In genomic region chr11:16098827-16099226, GRCh38 we compare ENCODE assay signal across 27 cellular contexts.
DNase-seq lines count a peak whose midpoint lies in the region; ATAC-seq and TF ChIP-seq lines count a peak whose summit lies in the region.
"Had no signal": no experiment of that assay in that cellular context is flagged by ENCODE, and none has a peak within 500 bp of the region (broad histone marks: within the 10 kb centered on the region; RNA-seq: fewer than 3 reads in every experiment).

No MANE protein-coding gene starts in this region.

- ATAC-seq in mucosa of descending colon (peak; percentile 71), HG02610 (IDR thresholded peaks at IDR 0.05; ENCODE audit: unreplicated experiment) (no peak), GM21360 (IDR thresholded peaks at IDR 0.05; ENCODE audit: unreplicated experiment) (no peak)
- ATAC-seq: GM12878; heart left ventricle; psoas muscle; stimulated activated memory B cell treated with anti-CD40 and anti-IgM and Interleukin-4, amounts not matched to agents 10 μg/mL and 1 μg/mL and 100 μg/mL, for 72 hours; WTC11 had no signal

- H3K27ac Mint-ChIP-seq in chondrocyte (ENCODE audit: unreplicated experiment): peak overlapping the region; percentile 47
- H3K27ac Mint-ChIP-seq: CD4-positive, CD25-positive, alpha-beta regulatory T cell; H9; immature natural killer cell; neural progenitor cell; stimulated activated memory B cell treated with anti-CD40 and anti-IgM and Interleukin-4, amounts not matched to agents 10 μg/mL and 1 μg/mL and 100 μg/mL, for 72 hours; WTC11 had no signal

- no peak for TF ChIP-seq CTCF in chondrocyte (IDR thresholded peaks at IDR 0.05)
- TF ChIP-seq CTCF in mucosa of descending colon (IDR thresholded peaks at IDR 0.05): no peak

- peaks cover 4% of the 10 kb centered on the region for H3K36me3 Mint-ChIP-seq in chondrocyte (ENCODE audit: low read depth)
- H3K36me3 Mint-ChIP-seq: CD4-positive, CD25-positive, alpha-beta regulatory T cell; immature natural killer cell; stimulated activated memory B cell treated with anti-CD40 and anti-IgM and Interleukin-4, amounts not matched to agents 10 μg/mL and 1 μg/mL and 100 μg/mL, for 72 hours; WTC11 had no signal

- no peaks in the 10 kb centered on the region for H3K36me3 ChIP-seq in mucosa of descending colon (ENCODE audit: low read depth)
- H3K36me3 ChIP-seq: heart left ventricle, neural progenitor cell, uterus had no signal

- intact Hi-C loops in mucosa of descending colon (cut with DNase I, micrococcal nuclease): no loop called here

- TF ChIP-seq RAD21 in Ishikawa (IDR thresholded peaks at IDR 0.05; ENCODE audit: low read depth): peak; percentile 11; the same call in 1 of the 2 replicates

- peak; percentile 87 for TF ChIP-seq EP300 in Ishikawa (IDR thresholded peaks at IDR 0.05; ENCODE audit: borderline replicate concordance)

- peaks cover 13% of the 10 kb centered on the region for H3K9me3 Mint-ChIP-seq in chondrocyte (ENCODE audit: low read depth)

- peaks cover 8% of the 10 kb centered on the region for H3K4me1 ChIP-seq in mucosa of descending colon (ENCODE audit: low read depth)
- H3K4me1 ChIP-seq: uterus had no signal

- no peaks in the 10 kb centered on the region for H3K27me3 Mint-ChIP-seq in chondrocyte (ENCODE audit: low read depth)
- H3K27me3 Mint-ChIP-seq: CD4-positive, CD25-positive, alpha-beta regulatory T cell; stimulated activated memory B cell treated with anti-CD40 and anti-IgM and Interleukin-4, amounts not matched to agents 10 μg/mL and 1 μg/mL and 100 μg/mL, for 72 hours had no signal

- no peaks in the 10 kb centered on the region for H3K9me3 ChIP-seq in mucosa of descending colon
- H3K9me3 ChIP-seq: psoas muscle, uterus had no signal

- H3K4me1 Mint-ChIP-seq in chondrocyte (ENCODE audit: low read depth): peaks cover 60% of the 10 kb centered on the region
- H3K4me1 Mint-ChIP-seq: CD4-positive, CD25-positive, alpha-beta regulatory T cell; immature natural killer cell; stimulated activated memory B cell treated with anti-CD40 and anti-IgM and Interleukin-4, amounts not matched to agents 10 μg/mL and 1 μg/mL and 100 μg/mL, for 72 hours had no signal

- H3K4me3 Mint-ChIP-seq in chondrocyte (ENCODE audit: unreplicated experiment): no peak overlapping the region
- H3K4me3 Mint-ChIP-seq: CD4-positive, CD25-positive, alpha-beta regulatory T cell; H9; immature natural killer cell; neural progenitor cell; stimulated activated memory B cell treated with anti-CD40 and anti-IgM and Interleukin-4, amounts not matched to agents 10 μg/mL and 1 μg/mL and 100 μg/mL, for 72 hours; WTC11 had no signal

- no peak overlapping the region for H3K4me3 ChIP-seq in mucosa of descending colon
- H3K4me3 ChIP-seq: GM12878, heart left ventricle, neural progenitor cell, psoas muscle, uterus had no signal

- peak; percentile 61 for DNase-seq in NCI-H345 treated with DMSO at 0.1 percent for 48 hours (lab: John Stamatoyannopoulos, UW; ENCODE audit: unreplicated experiment)
- no peak for DNase-seq in chondrocyte (ENCODE audit: low spot score)
- no peak for DNase-seq in mucosa of descending colon
- DNase-seq in HUDEP-2 (lab: John Stamatoyannopoulos, UW; ENCODE audit: unreplicated experiment in 76 of 76): no peak
- DNase-seq: activated CD4-positive, alpha-beta T cell treated with anti-CD3 and anti-CD28 coated beads, Interleukin-2, amount 50 U/mL, for 48 hours; activated CD8-positive, alpha-beta memory T cell treated with anti-CD3 and anti-CD28 coated beads, Interleukin-2, amount 50 U/mL, for 48 hours; activated effector memory CD4-positive, alpha-beta T cell treated with anti-CD3 and anti-CD28 coated beads, Interleukin-2, amount 50 U/mL, for 16 hours; CD4-positive, CD25-positive, alpha-beta regulatory T cell; DND-41; H9; heart left ventricle; immature natural killer cell; KG1; MV-4-11; NCI-H187 treated with DMSO at 0.1 percent for 48 hours; NCI-H510A; psoas muscle; RPMI8226; T1000; uterus had no signal

TF ChIP-seq in Ishikawa, 13 proteins besides CTCF, POLR2A, EP300 and RAD21:
- TF ChIP-seq TEAD4 (IDR thresholded peaks at IDR 0.05) (peak; percentile 86), TCF12 (IDR thresholded peaks at IDR 0.05; ENCODE audit: low read depth) (peak; percentile 88), NFIC (IDR thresholded peaks at IDR 0.05) (peak; percentile 90), USF1 (IDR thresholded peaks at IDR 0.05) (no peak), FOXM1 (IDR thresholded peaks at IDR 0.05; ENCODE audit: borderline replicate concordance, low read depth) (peak; percentile 70; the same call in 1 of the 2 replicates), EGR1 (IDR thresholded peaks at IDR 0.05) (no peak), TAF1 (IDR thresholded peaks at IDR 0.05; ENCODE audit: low read depth) (no peak), CEBPB (IDR thresholded peaks at IDR 0.05) (peak; percentile 77), ZBTB7A (IDR thresholded peaks at IDR 0.05; ENCODE audit: low read depth) (no peak), CREB1 (IDR thresholded peaks at IDR 0.05; ENCODE audit: low read depth) (no peak), MAX (IDR thresholded peaks at IDR 0.05) (peak; percentile 57; the same call in 1 of the 2 replicates), YY1 (IDR thresholded peaks at IDR 0.05; ENCODE audit: low read depth) (no peak), REST (IDR thresholded peaks at IDR 0.05; ENCODE audit: low read depth) (no peak)
